15 cellular contexts compared by ENCODE assay signal in genomic region chr22:44595841-44596341, GRCh38.
DNase-seq lines count a peak whose midpoint lies in the region; ATAC-seq and TF ChIP-seq lines count a peak whose summit lies in the region.
"Had no signal": no experiment of that assay in that cellular context is flagged by ENCODE, and none has a peak within 500 bp of the region (broad histone marks: within the 10 kb centered on the region; RNA-seq: fewer than 3 reads in every experiment).

No MANE protein-coding gene starts in this region.

- no peaks in the 10 kb centered on the region for H4K20me1 ChIP-seq in neural cell (ENCODE audit: insufficient read depth)

- TF ChIP-seq EP300 in neural cell (conservative IDR thresholded peaks at IDR 0.05; ENCODE audit: poor library complexity, severe bottlenecking): peak; percentile 87

- peak overlapping the region in 3 of 5 experiments; percentile 73 to 97 (median 96) for H3K27ac Mint-ChIP-seq in brain
- H3K27ac Mint-ChIP-seq: dendritic cell treated with granulocyte-macrophage colony-stimulating factor and Interleukin-4, amounts not matched to agents 40 ng/mL and 50 ng/mL, for 4 days had no signal

- H3K9me2 ChIP-seq in neural cell (ENCODE audit: insufficient read depth, low read length): no peaks in the 10 kb centered on the region

- H3K36me3 ChIP-seq in neural cell (ENCODE audit: insufficient read depth, low read length): no peaks in the 10 kb centered on the region
- H3K36me3 ChIP-seq: neutrophil had no signal

- TF ChIP-seq CTCF in brain (conservative IDR thresholded peaks at IDR 0.05) (no peak), neural cell (IDR thresholded peaks at IDR 0.05; ENCODE audit: poor library complexity, severe bottlenecking) (no peak)

- no peaks in the 10 kb centered on the region for H3K27me3 ChIP-seq in neural cell (ENCODE audit: insufficient read depth, low read depth, low read length)
- H3K27me3 ChIP-seq: testis had no signal

- no peaks in the 10 kb centered on the region for H3F3A ChIP-seq in neural cell (ENCODE audit: insufficient read depth, low read length, poor library complexity, severe bottlenecking)

- H3K9ac ChIP-seq in neural cell (ENCODE audit: low read length): peak overlapping the region; percentile 67

- no peaks in the 10 kb centered on the region for H3K27me3 Mint-ChIP-seq in brain

- peak; percentile 18 for DNase-seq in DMS153 treated with DMSO at 0.1 percent for 48 hours (lab: John Stamatoyannopoulos, UW; ENCODE audit: unreplicated experiment)
- DNase-seq in DMS153 (lab: John Stamatoyannopoulos, UW): no peak
- peak; percentile 74 for DNase-seq in NCI-H146 (lab: John Stamatoyannopoulos, UW)
- DNase-seq in stimulated activated CD4-positive, alpha-beta T cell treated with anti-CD3 and anti-CD28 coated beads, Interleukin-2, amount 100 ng/mL, for 48 hours: no peak
- DNase-seq: 8988T; activated effector memory CD4-positive, alpha-beta T cell treated with anti-CD3 and anti-CD28 coated beads, Interleukin-2, amount 50 U/mL, for 16 hours; NCI-H774; T-helper 9 cell; testis had no signal

- H2AFZ ChIP-seq in neural cell (ENCODE audit: low read depth, low read length): no peak overlapping the region

- no peak for ATAC-seq in HG02763 (IDR thresholded peaks at IDR 0.05; ENCODE audit: unreplicated experiment)
- ATAC-seq in HG03565 (IDR thresholded peaks at IDR 0.05; ENCODE audit: unreplicated experiment): no peak

- H3K36me3 Mint-ChIP-seq in brain: no peaks in the 10 kb centered on the region

- H3K9me3 ChIP-seq in neural cell (ENCODE audit: low read length): no peaks in the 10 kb centered on the region
- H3K9me3 ChIP-seq: neutrophil, testis had no signal

- peak overlapping the region in 2 of 5 experiments; percentile 21 to 57 for H3K4me3 Mint-ChIP-seq in brain
- H3K4me3 Mint-ChIP-seq: dendritic cell treated with granulocyte-macrophage colony-stimulating factor and Interleukin-4, amounts not matched to agents 40 ng/mL and 50 ng/mL, for 4 days had no signal

- peak overlapping the region; percentile 89 for H3K27ac ChIP-seq in neural cell (ENCODE audit: low read length)
- H3K27ac ChIP-seq: neutrophil, testis had no signal

- H3K9me3 Mint-ChIP-seq in brain: peaks cover 0 to 9% (median 0%) of the 10 kb centered on the region in 5 experiments
- H3K9me3 Mint-ChIP-seq: dendritic cell treated with granulocyte-macrophage colony-stimulating factor and Interleukin-4, amounts not matched to agents 40 ng/mL and 50 ng/mL, for 4 days had no signal

- no peaks in the 10 kb centered on the region for H3K79me2 ChIP-seq in neural cell (replicated peaks; ENCODE audit: insufficient read depth, low read length)

- peak overlapping the region; percentile 39 for H3K4me2 ChIP-seq in neural cell (ENCODE audit: low read length)

- peaks cover 90% of the 10 kb centered on the region for H3K4me1 Mint-ChIP-seq in brain

- TF ChIP-seq RAD21 in neural cell (conservative IDR thresholded peaks at IDR 0.05): peak; percentile 32

- peak overlapping the region; percentile 49 for H3K4me3 ChIP-seq in neural cell (ENCODE audit: low read length)
- H3K4me3 ChIP-seq: testis had no signal

TF ChIP-seq in neural cell, 6 proteins besides CTCF, POLR2A, EP300 and RAD21:
- peak; percentile 36 for TF ChIP-seq SMC3 (conservative IDR thresholded peaks at IDR 0.05; ENCODE audit: poor library complexity)
- no peak for TF ChIP-seq MXI1 (conservative IDR thresholded peaks at IDR 0.05; ENCODE audit: poor library complexity, severe bottlenecking)
- TF ChIP-seq POLR2AphosphoS5 (IDR thresholded peaks at IDR 0.05): peak; percentile 82

Comparison
In these comparisons a context has a peak if more than half of its experiments do, and no peak if none do; other contexts are left out.
1. DNase-seq: peak in DMS153 treated with DMSO at 0.1 percent for 48 hours (single experiment) and NCI-H146 (single experiment); none in DMS153 (single experiment) and stimulated activated CD4-positive, alpha-beta T cell treated with anti-CD3 and anti-CD28 coated beads, Interleukin-2, amount 100 ng/mL, for 48 hours (0 of 2).